In genomic region chr7:5523712-5524561, GRCh38 we compare ENCODE assay signal across 8 cellular contexts. TPM values are rescaled to one million over a fixed set of nuclear protein-coding genes. Genes with fewer than 3 reads are reported as not detected.
DNase-seq lines count a peak whose midpoint lies in the region; ATAC-seq and TF ChIP-seq lines count a peak whose summit lies in the region.
"Not testable (repeated sequence)": the region's sequence is repeated elsewhere in the genome, so short reads cannot be mapped to it uniquely, and the experiment has no call there.

No MANE protein-coding gene starts in this region.

- H3K27ac Mint-ChIP-seq in Calu3 (ENCODE audit: unreplicated experiment) (peak overlapping the region; percentile 98), brain (peak overlapping the region in 4 of 5 experiments; percentile 24 to 83 (median 55)), natural killer cell (peak overlapping the region; percentile 45 to 66)
- H3K27ac Mint-ChIP-seq in activated CD8-positive, alpha-beta T cell treated with anti-CD3 and anti-CD28 coated beads, Interleukin-2, amount 10 ng/mL, durations not matched to agents 7 days and 5 days, result peak overlapping the region; percentile 83
- H3K27ac Mint-ChIP-seq in stimulated activated naive CD8-positive, alpha-beta T cell treated with anti-CD3 and anti-CD28 coated beads, Interleukin-15, amount 100 ng/mL, for 72 hours, result peak overlapping the region; percentile 60 to 93

- POLR2A ChIA-PET in activated CD8-positive, alpha-beta T cell treated with anti-CD3 and anti-CD28 coated beads, Interleukin-2, amount 10 ng/mL, durations not matched to agents 7 days and 5 days (lab: Charles Lee), result interaction anchor here (0.6 to 3.1 kb wide), 10 partner anchors 15 to 550 kb away, joined by 3 to 20 read pairs (median 4); no protein-coding TSS in a partner anchor

- H3K27me3 Mint-ChIP-seq in Calu3 (ENCODE audit: unreplicated experiment); activated CD8-positive, alpha-beta T cell treated with anti-CD3 and anti-CD28 coated beads, Interleukin-2, amount 10 ng/mL, durations not matched to agents 7 days and 5 days (ENCODE audit: low read depth); natural killer cell (ENCODE audit: low read depth in 2 of 2); stimulated activated naive CD8-positive, alpha-beta T cell treated with anti-CD3 and anti-CD28 coated beads, Interleukin-15, amount 100 ng/mL, for 72 hours: not testable (repeated sequence)
- H3K27me3 Mint-ChIP-seq in brain, result peaks cover 14% of the 10 kb centered on the region

- CTCF ChIA-PET in Calu3 (lab: Charles Lee), result interaction anchor here (0.6 to 1.6 kb wide), 5 partner anchors 9 to 284 kb away, joined by 3 to 6 read pairs (median 3); no protein-coding TSS in a partner anchor
- CTCF ChIA-PET in activated CD8-positive, alpha-beta T cell treated with anti-CD3 and anti-CD28 coated beads, Interleukin-2, amount 10 ng/mL, durations not matched to agents 7 days and 5 days (lab: Charles Lee), result interaction anchor here (1.2 to 3.3 kb wide), 3 partner anchors 35 to 141 kb away, joined by 3 to 38 read pairs (median 4); no protein-coding TSS in a partner anchor

- peaks cover 100% of the 10 kb centered on the region for H3K36me3 Mint-ChIP-seq in Calu3 (ENCODE audit: insufficient read depth, unreplicated experiment)
- H3K36me3 Mint-ChIP-seq in activated CD8-positive, alpha-beta T cell treated with anti-CD3 and anti-CD28 coated beads, Interleukin-2, amount 10 ng/mL, durations not matched to agents 7 days and 5 days (ENCODE audit: low read depth), result peaks cover 54% of the 10 kb centered on the region
- H3K36me3 Mint-ChIP-seq in brain, result peaks cover 55% of the 10 kb centered on the region
- peaks cover 13% of the 10 kb centered on the region for H3K36me3 Mint-ChIP-seq in natural killer cell

- peak; percentile 1 for ATAC-seq in activated CD8-positive, alpha-beta T cell treated with anti-CD3 and anti-CD28 coated beads, Interleukin-2, amount 10 ng/mL, durations not matched to agents 7 days and 5 days
- ATAC-seq in natural killer cell, result not testable (repeated sequence)
- ATAC-seq in stimulated activated naive CD8-positive, alpha-beta T cell treated with anti-CD3 and anti-CD28 coated beads, Interleukin-15, amount 100 ng/mL, for 72 hours, result peak; percentile 13

- BruUV-seq in Calu3 (replicated peaks; lab: Mats Ljungman, UMichigan), result not testable (repeated sequence)

- H3K4me1 Mint-ChIP-seq in Calu3 (ENCODE audit: low read depth, unreplicated experiment), result peaks cover 22% of the 10 kb centered on the region
- peaks cover 24% of the 10 kb centered on the region for H3K4me1 Mint-ChIP-seq in activated CD8-positive, alpha-beta T cell treated with anti-CD3 and anti-CD28 coated beads, Interleukin-2, amount 10 ng/mL, durations not matched to agents 7 days and 5 days (ENCODE audit: low read depth)
- peaks cover 39% of the 10 kb centered on the region for H3K4me1 Mint-ChIP-seq in brain
- peaks cover 34 to 39% of the 10 kb centered on the region in 2 donors for H3K4me1 Mint-ChIP-seq in natural killer cell
- peaks cover 47% of the 10 kb centered on the region for H3K4me1 Mint-ChIP-seq in stimulated activated naive CD8-positive, alpha-beta T cell treated with anti-CD3 and anti-CD28 coated beads, Interleukin-15, amount 100 ng/mL, for 72 hours

- not testable (repeated sequence) for TF ChIP-seq CTCF in Calu3 (IDR thresholded peaks at IDR 0.05; ENCODE audit: unreplicated experiment); brain (conservative IDR thresholded peaks at IDR 0.05); fibroblast of villous mesenchyme (IDR thresholded peaks at IDR 0.05; ENCODE audit: insufficient read depth, low read depth, low read length); natural killer cell (IDR thresholded peaks at IDR 0.05)

- H3K4me3 ChIP-seq in fibroblast of villous mesenchyme (ENCODE audit: low read depth, low read length), result not testable (repeated sequence)

- peak; percentile 61 for DNase-seq in Calu3
- peak; percentile 80 for DNase-seq in HT-29 (ENCODE audit: low spot score)
- DNase-seq in SIG-M5 treated with dmso at 0.1 percent for 504 hours (lab: John Stamatoyannopoulos, UW; ENCODE audit: unreplicated experiment), result peak; percentile 47
- peak; percentile 57 for DNase-seq in activated CD8-positive, alpha-beta T cell treated with anti-CD3 and anti-CD28 coated beads, Interleukin-2, amount 10 ng/mL, durations not matched to agents 7 days and 5 days
- DNase-seq in fibroblast of villous mesenchyme (ENCODE audit: low read depth), result peak; percentile 62
- DNase-seq in natural killer cell, result not testable (repeated sequence)
- DNase-seq in stimulated activated naive CD8-positive, alpha-beta T cell treated with anti-CD3 and anti-CD28 coated beads, Interleukin-15, amount 100 ng/mL, for 72 hours, result peak; percentile 30 to 52

- intact Hi-C loops in Calu3 (cut with micrococcal nuclease; ENCODE audit: unreplicated experiment); natural killer cell (cut with micrococcal nuclease): not testable (repeated sequence)

- not testable (repeated sequence) for H3K9me3 Mint-ChIP-seq in Calu3 (ENCODE audit: low read depth, unreplicated experiment); activated CD8-positive, alpha-beta T cell treated with anti-CD3 and anti-CD28 coated beads, Interleukin-2, amount 10 ng/mL, durations not matched to agents 7 days and 5 days (ENCODE audit: insufficient read depth); natural killer cell; stimulated activated naive CD8-positive, alpha-beta T cell treated with anti-CD3 and anti-CD28 coated beads, Interleukin-15, amount 100 ng/mL, for 72 hours
- H3K9me3 Mint-ChIP-seq in brain, result peaks cover 0 to 12% (median 2%) of the 10 kb centered on the region in 5 experiments

- H3K4me3 Mint-ChIP-seq in Calu3 (ENCODE audit: low read depth, unreplicated experiment), result peak overlapping the region; percentile 20
- peak overlapping the region; percentile 53 for H3K4me3 Mint-ChIP-seq in activated CD8-positive, alpha-beta T cell treated with anti-CD3 and anti-CD28 coated beads, Interleukin-2, amount 10 ng/mL, durations not matched to agents 7 days and 5 days
- H3K4me3 Mint-ChIP-seq in brain, result peak overlapping the region in 1 of 5 experiments; percentile 31
- peak overlapping the region; percentile 31 for H3K4me3 Mint-ChIP-seq in natural killer cell
- peak overlapping the region in 1 of 2 donors; percentile 35 for H3K4me3 Mint-ChIP-seq in stimulated activated naive CD8-positive, alpha-beta T cell treated with anti-CD3 and anti-CD28 coated beads, Interleukin-15, amount 100 ng/mL, for 72 hours

RNA-seq across cellular contexts. Expression of gene ACTB, which starts 6.5 kb away (rescaled TPM):
- total RNA-seq in Calu3 (2022), result 5,869 and 6,282 TPM in 2 replicates
- total RNA-seq in HT-29 (2014; rRNA removed; shearing (Covaris generic)), result 2,777 and 3,103 TPM in 2 replicates
- over 10,000 TPM; 13,463 to 13,594 TPM for total RNA-seq in activated CD8-positive, alpha-beta T cell treated with anti-CD3 and anti-CD28 coated beads, Interleukin-2, amount 10 ng/mL, durations not matched to agents 7 days and 5 days
- polyA plus RNA-seq in brain (ENCODE audit: insufficient read depth, low read depth, low replicate concordance), result 4,273 TPM
- total RNA-seq in fibroblast of villous mesenchyme, result 9,607 and 9,891 TPM in 2 replicates
- total RNA-seq in natural killer cell, result 1,000 to 10,000 TPM; 4,992 to 6,299 (median 6,160) TPM

RNA-seq across cellular contexts. Expression of gene FBXL18, which starts 10.3 kb away (rescaled TPM):
- total RNA-seq in Calu3 (2022), result 40.0 and 45.8 TPM in 2 replicates
- 14.7 and 16.1 TPM in 2 replicates for total RNA-seq in HT-29 (2014; rRNA removed; shearing (Covaris generic))
- total RNA-seq in activated CD8-positive, alpha-beta T cell treated with anti-CD3 and anti-CD28 coated beads, Interleukin-2, amount 10 ng/mL, durations not matched to agents 7 days and 5 days, result 10 to 100 TPM; 15.6 to 16.0 TPM
- polyA plus RNA-seq in brain (ENCODE audit: insufficient read depth, low read depth, low replicate concordance), result 8.2 TPM
- total RNA-seq in fibroblast of villous mesenchyme, result 10.8 and 13.2 TPM in 2 replicates
- 10 to 100 TPM; 12.5 to 15.8 (median 12.8) TPM for total RNA-seq in natural killer cell
